30 cellular contexts compared by ENCODE assay signal in the genomic region with DNA sequence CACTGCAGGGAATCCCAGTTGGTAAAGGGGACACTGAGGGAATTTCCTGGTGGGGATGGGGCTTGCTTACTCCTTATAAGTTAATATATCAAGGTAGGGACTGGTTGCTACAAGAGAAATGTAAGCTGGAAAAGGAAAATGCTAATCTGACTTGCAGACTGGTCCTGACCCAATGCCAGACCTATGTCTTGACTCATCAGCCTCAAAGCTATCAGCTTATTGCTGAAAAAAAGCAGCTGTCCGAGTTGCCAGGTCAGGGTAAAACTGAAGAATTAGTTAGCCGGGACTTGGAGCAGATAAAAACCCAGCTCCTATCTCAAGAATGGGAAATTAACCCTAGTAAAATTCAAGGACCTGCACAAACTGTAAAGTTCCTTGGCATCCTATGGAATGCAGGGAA.
A peak's percentile ranks its signal among the peaks of the same experiment; 100 is the strongest.
DNase-seq lines count a peak whose midpoint lies in the region; ATAC-seq and TF ChIP-seq lines count a peak whose summit lies in the region.
"Had no signal": no experiment of that assay in that cellular context is flagged by ENCODE, and none has a peak within 500 bp of the region (broad histone marks: within the 10 kb centered on the region; RNA-seq: fewer than 3 reads in every experiment).

No MANE protein-coding gene starts in this region.

- no peak for TF ChIP-seq CTCF in choroid plexus epithelial cell (conservative IDR thresholded peaks at IDR 0.05; ENCODE audit: low read depth, low read length)

- intact Hi-C loops in posterior vena cava (cut with DNase I): no loop called here

- H3K9me3 ChIP-seq in MG63: no peaks in the 10 kb centered on the region
- H3K9me3 ChIP-seq: BE2C, gastroesophageal sphincter had no signal

- DNase-seq in AG20443 (ENCODE audit: low spot score) (peak; percentile 29), MG63 (peak; percentile 46), choroid plexus epithelial cell (ENCODE audit: low read depth) (peak; percentile 2), iris pigment epithelial cell (ENCODE audit: low read depth) (peak; percentile 52), occipital lobe (lab: John Stamatoyannopoulos, UW) (no peak), posterior vena cava (ENCODE audit: low spot score) (no peak)
- DNase-seq: activated CD4-positive, alpha-beta T cell treated with anti-CD3 and anti-CD28 coated beads for 4 hours; activated gamma-delta T cell treated with Interleukin-2 at 50 U/mL for 16 hours; activated naive CD8-positive, alpha-beta T cell treated with anti-CD3 and anti-CD28 coated beads, Interleukin-2, amount 50 U/mL, for 24 hours; activated T-cell treated with anti-CD3 and anti-CD28 coated beads, Interleukin-2, amount 50 U/mL, for 24 hours; BE2C; CD8-positive, alpha-beta memory T cell; effector memory CD8-positive, alpha-beta T cell; Karpas-422; left ventricle myocardium superior; naive B cell; NCI-H1092; NCI-H187; NCI-H2171 treated with DMSO at 0.1 percent for 48 hours; NCI-H524 treated with DMSO at 0.1 percent for 48 hours; NK-92 treated with Interleukin-12 subunit alpha and Interleukin-12 subunit beta, amount 100 ng/mL, for 24 hours; nucleus accumbens; SHP77; stimulated activated naive CD8-positive, alpha-beta T cell treated with anti-CD3 and anti-CD28 coated beads, Interleukin-15, amount 100 ng/mL, for 72 hours had no signal

- H3K4me3 ChIP-seq in MG63 (no peak overlapping the region), choroid plexus epithelial cell (ENCODE audit: low read depth, low read length) (no peak overlapping the region)
- H3K4me3 ChIP-seq: coronary artery, gastroesophageal sphincter, skin epidermis had no signal

- ATAC-seq in HG02840 (IDR thresholded peaks at IDR 0.05; ENCODE audit: low FRiP score, unreplicated experiment): no peak
- ATAC-seq in GM19328 (IDR thresholded peaks at IDR 0.05; ENCODE audit: unreplicated experiment): no peak
- ATAC-seq: activated naive CD8-positive, alpha-beta T cell treated with anti-CD3 and anti-CD28 coated beads, Interleukin-2, amount 50 U/mL, for 24 hours; effector memory CD8-positive, alpha-beta T cell; gastroesophageal sphincter; HepG2; left ventricle myocardium superior; stimulated activated naive CD8-positive, alpha-beta T cell treated with anti-CD3 and anti-CD28 coated beads, Interleukin-15, amount 100 ng/mL, for 72 hours had no signal

- H3K27me3 ChIP-seq in MG63: peaks cover 4% of the 10 kb centered on the region
- H3K27me3 ChIP-seq: gastroesophageal sphincter had no signal

- H3K36me3 ChIP-seq in MG63: no peaks in the 10 kb centered on the region
- H3K36me3 ChIP-seq: BE2C, gastroesophageal sphincter had no signal

Comparison
In these comparisons a context has a peak if more than half of its experiments do, and no peak if none do; other contexts are left out.
1. DNase-seq: peak in AG20443 (single experiment), MG63 (single experiment), choroid plexus epithelial cell (single experiment) and iris pigment epithelial cell (single experiment); none in occipital lobe (single experiment) and posterior vena cava (single experiment).